Comparison of ENCODE assay signal across 12 cellular contexts in genomic region chr2:54577944-54578667, GRCh38.
A peak's percentile ranks its signal among the peaks of the same experiment; 100 is the strongest.
DNase-seq lines count a peak whose midpoint lies in the region; ATAC-seq and TF ChIP-seq lines count a peak whose summit lies in the region.
"Had no signal": no experiment of that assay in that cellular context is flagged by ENCODE, and none has a peak within 500 bp of the region (broad histone marks: within the 10 kb centered on the region; RNA-seq: fewer than 3 reads in every experiment).

No MANE protein-coding gene starts in this region.

- H3K36me3 ChIP-seq in Peyer's patch: no peaks in the 10 kb centered on the region
- H3K36me3 ChIP-seq: BE2C had no signal

- peaks cover 0 to 3% of the 10 kb centered on the region in 2 donors for H3K9me3 Mint-ChIP-seq in activated T-cell treated with anti-CD3 and anti-CD28 coated beads, Interleukin-2, amount 50 U/mL, for 72 hours
- H3K9me3 Mint-ChIP-seq in stimulated activated naive B cell treated with anti-CD40 and anti-IgM and Interleukin-4, amounts not matched to agents 10 μg/mL and 1 μg/mL and 100 μg/mL, for 72 hours: no peaks in the 10 kb centered on the region

- TF ChIP-seq CTCF in Peyer's patch (IDR thresholded peaks at IDR 0.05): no peak
- TF ChIP-seq CTCF in foreskin keratinocyte (conservative IDR thresholded peaks at IDR 0.05): no peak
- no peak for TF ChIP-seq CTCF in GM20000 (IDR thresholded peaks at IDR 0.05; ENCODE audit: extremely low read depth, missing control alignments)

- H3K36me3 Mint-ChIP-seq in activated T-cell treated with anti-CD3 and anti-CD28 coated beads, Interleukin-2, amount 50 U/mL, for 72 hours (ENCODE audit: insufficient read depth in 2 of 2): peaks cover 10% of the 10 kb centered on the region in 2 donors
- peaks cover 8 to 34% of the 10 kb centered on the region in 2 donors for H3K36me3 Mint-ChIP-seq in stimulated activated naive B cell treated with anti-CD40 and anti-IgM and Interleukin-4, amounts not matched to agents 10 μg/mL and 1 μg/mL and 100 μg/mL, for 72 hours

- peak overlapping the region; percentile 44 to 64 for H3K4me3 Mint-ChIP-seq in activated T-cell treated with anti-CD3 and anti-CD28 coated beads, Interleukin-2, amount 50 U/mL, for 72 hours
- no peak overlapping the region for H3K4me3 Mint-ChIP-seq in stimulated activated naive B cell treated with anti-CD40 and anti-IgM and Interleukin-4, amounts not matched to agents 10 μg/mL and 1 μg/mL and 100 μg/mL, for 72 hours

- peaks cover 97% of the 10 kb centered on the region for H3K4me1 Mint-ChIP-seq in activated T-cell treated with anti-CD3 and anti-CD28 coated beads, Interleukin-2, amount 50 U/mL, for 72 hours (ENCODE audit: low read depth)
- peaks cover 62 to 94% of the 10 kb centered on the region in 2 donors for H3K4me1 Mint-ChIP-seq in stimulated activated naive B cell treated with anti-CD40 and anti-IgM and Interleukin-4, amounts not matched to agents 10 μg/mL and 1 μg/mL and 100 μg/mL, for 72 hours

- TF ChIP-seq POLR2A in Peyer's patch (IDR thresholded peaks at IDR 0.05): no peak

- H3K9me3 ChIP-seq in Peyer's patch: no peaks in the 10 kb centered on the region
- H3K9me3 ChIP-seq: BE2C had no signal

- no peaks in the 10 kb centered on the region for H3K27me3 ChIP-seq in Peyer's patch
- no peaks in the 10 kb centered on the region for H3K27me3 ChIP-seq in foreskin keratinocyte
- H3K27me3 ChIP-seq: BE2C had no signal

- H3K27me3 Mint-ChIP-seq in activated T-cell treated with anti-CD3 and anti-CD28 coated beads, Interleukin-2, amount 50 U/mL, for 72 hours (ENCODE audit: low read depth): no peaks in the 10 kb centered on the region
- H3K27me3 Mint-ChIP-seq in stimulated activated naive B cell treated with anti-CD40 and anti-IgM and Interleukin-4, amounts not matched to agents 10 μg/mL and 1 μg/mL and 100 μg/mL, for 72 hours: no peaks in the 10 kb centered on the region

- no peak for DNase-seq in activated T-cell treated with anti-CD3 and anti-CD28 coated beads, Interleukin-2, amount 50 U/mL, for 72 hours
- no peak for DNase-seq in activated T-cell treated with anti-CD3 and anti-CD28 coated beads, Interleukin-2, amount 50 U/mL, for 48 hours
- no peak for DNase-seq in Peyer's patch
- DNase-seq in foreskin keratinocyte: no peak
- DNase-seq in stimulated activated naive B cell treated with anti-CD40 and anti-IgM and Interleukin-4, amounts not matched to agents 10 μg/mL and 1 μg/mL and 100 μg/mL, for 72 hours: no peak
- no peak for DNase-seq in glomerular visceral epithelial cell (ENCODE audit: extremely low spot score)
- DNase-seq in GM20000 (ENCODE audit: low spot score): no peak
- DNase-seq: BE2C, cortex of kidney, Kasumi-1, occipital lobe had no signal

- H3K27ac ChIP-seq in Peyer's patch: peak overlapping the region; percentile 65 to 79 (median 74)
- peak overlapping the region; percentile 44 for H3K27ac ChIP-seq in foreskin keratinocyte

- H3K4me1 ChIP-seq in Peyer's patch (peaks cover 0 to 93% (median 40%) of the 10 kb centered on the region in 4 donors), foreskin keratinocyte (peaks cover 43% of the 10 kb centered on the region)

- ATAC-seq in activated T-cell treated with anti-CD3 and anti-CD28 coated beads, Interleukin-2, amount 50 U/mL, for 72 hours (replicated peaks in 1 of 2): no peak
- no peak for ATAC-seq in foreskin keratinocyte
- ATAC-seq in stimulated activated naive B cell treated with anti-CD40 and anti-IgM and Interleukin-4, amounts not matched to agents 10 μg/mL and 1 μg/mL and 100 μg/mL, for 72 hours (replicated peaks): no peak
- no peak for ATAC-seq in HG02763 (IDR thresholded peaks at IDR 0.05; ENCODE audit: unreplicated experiment)

- H3K4me3 ChIP-seq in Peyer's patch: no peak overlapping the region

- H3K27ac Mint-ChIP-seq in activated T-cell treated with anti-CD3 and anti-CD28 coated beads, Interleukin-2, amount 50 U/mL, for 72 hours: peak overlapping the region; percentile 67
- peak overlapping the region; percentile 56 for H3K27ac Mint-ChIP-seq in stimulated activated naive B cell treated with anti-CD40 and anti-IgM and Interleukin-4, amounts not matched to agents 10 μg/mL and 1 μg/mL and 100 μg/mL, for 72 hours

Comparison
In these comparisons a context has a peak if more than half of its experiments do, and no peak if none do; other contexts are left out.
1. H3K4me3 Mint-ChIP-seq: peak in activated T-cell treated with anti-CD3 and anti-CD28 coated beads, Interleukin-2, amount 50 U/mL, for 72 hours (2 of 2); none in stimulated activated naive B cell treated with anti-CD40 and anti-IgM and Interleukin-4, amounts not matched to agents 10 μg/mL and 1 μg/mL and 100 μg/mL, for 72 hours (0 of 2).